8 cellular contexts compared by ENCODE assay signal in the genomic region with DNA sequence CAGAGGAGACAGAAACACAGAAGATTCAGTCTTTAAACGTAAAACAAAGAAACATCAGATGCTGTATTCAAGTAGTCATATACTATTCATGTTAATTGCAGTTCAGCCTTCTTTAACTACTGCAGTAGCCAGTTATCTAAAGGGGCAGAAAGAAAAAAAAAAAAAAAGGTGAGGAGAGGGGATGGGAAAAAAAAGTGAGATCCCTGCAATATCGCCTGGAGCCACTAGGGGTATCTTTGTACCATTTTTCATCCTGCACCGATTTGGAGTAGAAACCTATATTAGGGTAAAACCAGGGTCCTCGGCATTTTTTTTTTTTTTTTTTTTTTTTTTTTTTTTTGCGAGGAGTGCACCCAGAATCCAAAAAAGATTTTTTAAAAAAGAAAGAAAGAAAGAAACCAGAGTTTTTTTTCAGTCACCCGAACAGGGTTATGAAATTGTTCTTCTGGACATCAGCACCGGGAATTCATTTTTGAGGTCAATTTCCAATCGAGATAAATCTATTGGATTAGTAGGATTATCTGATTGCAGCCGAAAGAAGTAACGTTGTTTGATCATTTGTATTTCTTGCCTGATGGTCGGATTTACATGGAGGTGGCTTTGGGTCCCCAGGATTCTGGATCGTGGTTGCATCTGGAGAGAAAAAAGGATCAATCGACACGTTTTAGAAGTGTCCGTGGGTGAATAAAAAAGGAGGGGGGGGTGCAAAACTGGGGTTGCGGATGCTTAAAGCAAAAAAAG.
DNase-seq lines count a peak whose midpoint lies in the region; ATAC-seq and TF ChIP-seq lines count a peak whose summit lies in the region.

No MANE protein-coding gene starts in this region.

- no peaks in the 10 kb centered on the region for H4K20me1 ChIP-seq in GM23338 (replicated peaks; ENCODE audit: insufficient read depth)

- no peaks in the 10 kb centered on the region for H3K9me3 Mint-ChIP-seq in GM23338

- peak overlapping the region; percentile 67 for H2AFZ ChIP-seq in GM23338

- peaks cover 29% of the 10 kb centered on the region for H3K4me1 Mint-ChIP-seq in GM23338

- 0 out of 2 replicates have a peak overlapping the region, but pooled peaks have one; percentile 58 for H3K27ac Mint-ChIP-seq in GM23338

- H3F3A ChIP-seq in GM23338 (replicated peaks; ENCODE audit: low read depth) = no peaks in the 10 kb centered on the region

- peak overlapping the region; percentile 66 for H3K9ac ChIP-seq in NT2/D1 (ENCODE audit: insufficient read length, low read depth)

- H3K27me3 Mint-ChIP-seq in GM23338 (ENCODE audit: insufficient read depth, low read depth, poor library complexity) = peaks cover 9% of the 10 kb centered on the region

- peak overlapping the region; percentile 79 for H3K4me2 ChIP-seq in GM23338

- TF ChIP-seq CTCF in AG09319 (IDR thresholded peaks at IDR 0.05; ENCODE audit: low read depth, low read length) (peak; percentile 77), GM23338 (conservative IDR thresholded peaks at IDR 0.05; ENCODE audit: low read depth in 2 of 2) (peak; percentile 64 to 75), epithelial cell of esophagus (IDR thresholded peaks at IDR 0.05; ENCODE audit: insufficient read depth, low read depth, low read length, missing control alignments) (peak; percentile 66)

- H3K79me2 ChIP-seq in GM23338 (replicated peaks; ENCODE audit: insufficient read depth) = no peaks in the 10 kb centered on the region

- DNase-seq in AG09319 (ENCODE audit: extremely low read depth, low read depth) (no peak), GM23338 (ENCODE audit: low spot score) (peak; percentile 77), NT2/D1 (ENCODE audit: low read depth, low spot score) (peak; percentile 56), epithelial cell of esophagus (ENCODE audit: low read depth) (peak; percentile 10), mucosa of gallbladder (ENCODE audit: low spot score) (peak; percentile 34)

- H3K4me1 ChIP-seq in GM23338 (ENCODE audit: insufficient read depth) (peaks cover 29% of the 10 kb centered on the region), NT2/D1 (ENCODE audit: insufficient read depth, insufficient read length) (no peaks in the 10 kb centered on the region)

- ATAC-seq in GM23338 (peak; percentile 35), HG02571 (IDR thresholded peaks at IDR 0.05; ENCODE audit: unreplicated experiment) (no peak), GM19395 (IDR thresholded peaks at IDR 0.05; ENCODE audit: unreplicated experiment) (no peak), GM19351 (IDR thresholded peaks at IDR 0.05; ENCODE audit: unreplicated experiment) (no peak)

- peak overlapping the region; percentile 69 for H3K4me3 ChIP-seq in GM23338
- peak overlapping the region; percentile 36 for H3K4me3 ChIP-seq in NT2/D1 (ENCODE audit: insufficient read length, low read depth)
- H3K4me3 ChIP-seq in epithelial cell of esophagus (ENCODE audit: low read length) = no peak overlapping the region

- no peak overlapping the region for H3K27ac ChIP-seq in GM23338 (ENCODE audit: low read depth)

- H3K27me3 ChIP-seq in GM23338 (ENCODE audit: insufficient read depth) (peaks cover 5% of the 10 kb centered on the region), NT2/D1 (ENCODE audit: insufficient read depth, insufficient read length) (peaks cover 8% of the 10 kb centered on the region)

- H3K36me3 Mint-ChIP-seq in GM23338 (ENCODE audit: low read depth) = no peaks in the 10 kb centered on the region; the same call in 2 of the 3 replicates

- H3K4me3 Mint-ChIP-seq in GM23338 = peak overlapping the region; percentile 90

- H3K9me3 ChIP-seq in NT2/D1 (ENCODE audit: insufficient read depth, low read length) = no peaks in the 10 kb centered on the region

- H3K36me3 ChIP-seq in GM23338 (ENCODE audit: insufficient read depth) (no peaks in the 10 kb centered on the region), NT2/D1 (ENCODE audit: insufficient read depth, insufficient read length, low read length) (no peaks in the 10 kb centered on the region)

- no peaks in the 10 kb centered on the region for H3K9me2 ChIP-seq in GM23338 (ENCODE audit: insufficient read depth)

TF ChIP-seq in GM23338, 12 proteins besides CTCF, POLR2A, EP300 and RAD21 (continues in another document):
- TF ChIP-seq EZH2 (IDR thresholded peaks at IDR 0.05; ENCODE audit: low read depth, unreplicated experiment) (no peak), ZNF462 (CRISPR knock-in tag; IDR thresholded peaks at IDR 0.05) (no peak), ZNF114 (CRISPR knock-in tag; IDR thresholded peaks at IDR 0.05) (no peak), CREB1 (CRISPR knock-in tag; IDR thresholded peaks at IDR 0.05; ENCODE audit: low read depth) (no peak), ZNF331 (CRISPR knock-in tag; IDR thresholded peaks at IDR 0.05; ENCODE audit: low read depth) (no peak), STAT1 (IDR thresholded peaks at IDR 0.05; ENCODE audit: unreplicated experiment) (no peak)
